Comparison of ENCODE assay signal across 14 cellular contexts in genomic region chrX:70960728-70961127, GRCh38. TPM values are rescaled to one million over a fixed set of nuclear protein-coding genes. Genes with fewer than 3 reads are reported as not detected.
DNase-seq lines count a peak whose midpoint lies in the region; ATAC-seq and TF ChIP-seq lines count a peak whose summit lies in the region.
"Had no signal": no experiment of that assay in that cellular context is flagged by ENCODE, and none has a peak within 500 bp of the region (broad histone marks: within the 10 kb centered on the region; RNA-seq: fewer than 3 reads in every experiment).

No MANE protein-coding gene starts in this region.

- peak; percentile 78 for TF ChIP-seq CTCF in VCaP (conservative IDR thresholded peaks at IDR 0.05)

- CTCF ChIA-PET in activated naive CD4-positive, alpha-beta T cell treated with anti-CD3 and anti-CD28 coated beads for 36 hours (lab: Charles Lee) = interaction anchor here (0.8 to 1.6 kb wide), 3 partner anchors 10 to 205 kb away, joined by 3 read pairs; no protein-coding TSS in a partner anchor
- CTCF ChIA-PET in CD8-positive, alpha-beta memory T cell (lab: Charles Lee) = interaction anchor here (1.1 kb wide), 1 partner anchor 9 kb away, joined by 3 read pairs; no protein-coding TSS in a partner anchor

- no peak overlapping the region for H3K4me3 Mint-ChIP-seq in activated T-helper 17 cell treated with anti-CD3 and anti-CD28 coated beads, Interleukin-2, amount 50 U/mL, for 72 hours
- H3K4me3 Mint-ChIP-seq in activated naive CD4-positive, alpha-beta T cell treated with anti-CD3 and anti-CD28 coated beads for 36 hours = no peak overlapping the region
- H3K4me3 Mint-ChIP-seq in CD8-positive, alpha-beta memory T cell = no peak overlapping the region
- H3K4me3 Mint-ChIP-seq: activated CD8-positive, alpha-beta T cell treated with anti-CD3 and anti-CD28 coated beads for 36 hours; nephron; stimulated activated naive B cell treated with anti-CD40 and anti-IgM and Interleukin-4, amounts not matched to agents 10 μg/mL and 1 μg/mL and 100 μg/mL, for 72 hours; T-cell had no signal

- POLR2A ChIA-PET in CD8-positive, alpha-beta memory T cell (lab: Charles Lee) = no interaction called here

- no peak overlapping the region for H3K4me3 ChIP-seq in Jurkat, Clone E6-1 (ENCODE audit: low read length)
- H3K4me3 ChIP-seq in CD8-positive, alpha-beta memory T cell (ENCODE audit: low read length) = no peak overlapping the region

- no peaks in the 10 kb centered on the region for H3K4me1 ChIP-seq in CD8-positive, alpha-beta memory T cell (ENCODE audit: insufficient read depth, low read length)

- no peak overlapping the region for H3K27ac ChIP-seq in VCaP
- H3K27ac ChIP-seq in CD8-positive, alpha-beta memory T cell (ENCODE audit: low read depth, low read length) = no peak overlapping the region

- DNase-seq in G401 (ENCODE audit: low spot score) (peak; percentile 6), medulla oblongata (ENCODE audit: extremely low spot score) (peak; percentile 5), activated T-cell treated with anti-CD3 and anti-CD28 coated beads for 4 hours (no peak)
- peak; percentile 1 for DNase-seq in Jurkat, Clone E6-1 (ENCODE audit: low read depth, low spot score)
- no peak for DNase-seq in activated naive CD4-positive, alpha-beta T cell treated with anti-CD3 and anti-CD28 coated beads for 36 hours
- DNase-seq in CD8-positive, alpha-beta memory T cell = no peak
- DNase-seq: activated CD8-positive, alpha-beta T cell treated with anti-CD3 and anti-CD28 coated beads for 36 hours; amniotic stem cell; EL; stimulated activated naive B cell treated with anti-CD40 and anti-IgM and Interleukin-4, amounts not matched to agents 10 μg/mL and 1 μg/mL and 100 μg/mL, for 72 hours; T-cell had no signal

- intact Hi-C loops in activated naive CD4-positive, alpha-beta T cell treated with anti-CD3 and anti-CD28 coated beads for 36 hours (cut with micrococcal nuclease) = loop anchor here (5.0 kb wide), 2 partner anchors 193 to 508 kb away; no protein-coding TSS in a partner anchor

- no peak for ATAC-seq in activated T-helper 17 cell treated with anti-CD3 and anti-CD28 coated beads, Interleukin-2, amount 50 U/mL, for 72 hours (replicated peaks)
- ATAC-seq: activated CD8-positive, alpha-beta T cell treated with anti-CD3 and anti-CD28 coated beads for 36 hours; stimulated activated naive B cell treated with anti-CD40 and anti-IgM and Interleukin-4, amounts not matched to agents 10 μg/mL and 1 μg/mL and 100 μg/mL, for 72 hours; T-cell had no signal

- H3K36me3 ChIP-seq in CD8-positive, alpha-beta memory T cell (ENCODE audit: insufficient read depth, low read length) = no peaks in the 10 kb centered on the region

- H3K9me3 ChIP-seq in CD8-positive, alpha-beta memory T cell (ENCODE audit: low read length) = no peaks in the 10 kb centered on the region

- H3K36me3 Mint-ChIP-seq in activated T-helper 17 cell treated with anti-CD3 and anti-CD28 coated beads, Interleukin-2, amount 50 U/mL, for 72 hours (ENCODE audit: low read depth) = no peaks in the 10 kb centered on the region
- H3K36me3 Mint-ChIP-seq in activated naive CD4-positive, alpha-beta T cell treated with anti-CD3 and anti-CD28 coated beads for 36 hours (ENCODE audit: low read depth) = no peaks in the 10 kb centered on the region
- no peaks in the 10 kb centered on the region for H3K36me3 Mint-ChIP-seq in CD8-positive, alpha-beta memory T cell
- H3K36me3 Mint-ChIP-seq: stimulated activated naive B cell treated with anti-CD40 and anti-IgM and Interleukin-4, amounts not matched to agents 10 μg/mL and 1 μg/mL and 100 μg/mL, for 72 hours; T-cell had no signal

- H3K27me3 Mint-ChIP-seq in activated T-helper 17 cell treated with anti-CD3 and anti-CD28 coated beads, Interleukin-2, amount 50 U/mL, for 72 hours = peaks cover 3% of the 10 kb centered on the region
- H3K27me3 Mint-ChIP-seq in activated naive CD4-positive, alpha-beta T cell treated with anti-CD3 and anti-CD28 coated beads for 36 hours (ENCODE audit: low read depth) = peaks cover 5% of the 10 kb centered on the region
- H3K27me3 Mint-ChIP-seq in CD8-positive, alpha-beta memory T cell = peaks cover 12 to 18% of the 10 kb centered on the region in 2 donors

- no peaks in the 10 kb centered on the region for H3K4me1 Mint-ChIP-seq in activated T-helper 17 cell treated with anti-CD3 and anti-CD28 coated beads, Interleukin-2, amount 50 U/mL, for 72 hours
- no peaks in the 10 kb centered on the region for H3K4me1 Mint-ChIP-seq in activated naive CD4-positive, alpha-beta T cell treated with anti-CD3 and anti-CD28 coated beads for 36 hours (ENCODE audit: low read depth)
- no peaks in the 10 kb centered on the region for H3K4me1 Mint-ChIP-seq in CD8-positive, alpha-beta memory T cell
- H3K4me1 Mint-ChIP-seq: nephron; stimulated activated naive B cell treated with anti-CD40 and anti-IgM and Interleukin-4, amounts not matched to agents 10 μg/mL and 1 μg/mL and 100 μg/mL, for 72 hours had no signal

- H3K27ac Mint-ChIP-seq in activated T-helper 17 cell treated with anti-CD3 and anti-CD28 coated beads, Interleukin-2, amount 50 U/mL, for 72 hours = no peak overlapping the region
- no peak overlapping the region for H3K27ac Mint-ChIP-seq in activated naive CD4-positive, alpha-beta T cell treated with anti-CD3 and anti-CD28 coated beads for 36 hours
- no peak overlapping the region for H3K27ac Mint-ChIP-seq in CD8-positive, alpha-beta memory T cell
- H3K27ac Mint-ChIP-seq: activated CD8-positive, alpha-beta T cell treated with anti-CD3 and anti-CD28 coated beads for 36 hours; nephron; stimulated activated naive B cell treated with anti-CD40 and anti-IgM and Interleukin-4, amounts not matched to agents 10 μg/mL and 1 μg/mL and 100 μg/mL, for 72 hours; T-cell had no signal

- in situ Hi-C loops in G401 (cut with HindIII; ENCODE audit: low sequenced_read_pairs) = no loop called here

- no peaks in the 10 kb centered on the region for H3K9me3 Mint-ChIP-seq in activated T-helper 17 cell treated with anti-CD3 and anti-CD28 coated beads, Interleukin-2, amount 50 U/mL, for 72 hours
- H3K9me3 Mint-ChIP-seq in activated naive CD4-positive, alpha-beta T cell treated with anti-CD3 and anti-CD28 coated beads for 36 hours = no peaks in the 10 kb centered on the region
- H3K9me3 Mint-ChIP-seq in CD8-positive, alpha-beta memory T cell = no peaks in the 10 kb centered on the region
- H3K9me3 Mint-ChIP-seq: activated CD8-positive, alpha-beta T cell treated with anti-CD3 and anti-CD28 coated beads for 36 hours; stimulated activated naive B cell treated with anti-CD40 and anti-IgM and Interleukin-4, amounts not matched to agents 10 μg/mL and 1 μg/mL and 100 μg/mL, for 72 hours; T-cell had no signal

- no peaks in the 10 kb centered on the region for H3K27me3 ChIP-seq in CD8-positive, alpha-beta memory T cell (ENCODE audit: insufficient read depth, low read length, poor library complexity, severe bottlenecking)

RNA-seq across cellular contexts. Expression of gene SLC7A3, which starts 29.8 kb away (rescaled TPM):
- not detected in 2 replicates for total RNA-seq in G401 (2014; rRNA removed; shearing (Covaris generic))
- not detected for polyA plus RNA-seq in Jurkat, Clone E6-1 (2012; ENCODE audit: insufficient read depth, insufficient read length)
- not detected for total RNA-seq in activated T-helper 17 cell treated with anti-CD3 and anti-CD28 coated beads, Interleukin-2, amount 50 U/mL, for 72 hours
- under 1 TPM; 0.17 to 0.24 TPM for total RNA-seq in activated naive CD4-positive, alpha-beta T cell treated with anti-CD3 and anti-CD28 coated beads for 36 hours
- under 1 TPM; 0.16 to 0.28 TPM for total RNA-seq in CD8-positive, alpha-beta memory T cell
- 1.5 TPM for polyA plus RNA-seq in CD8-positive, alpha-beta memory T cell

RNA-seq across cellular contexts. Expression of gene TEX11, which starts 52.2 kb away (rescaled TPM):
- not detected in 2 replicates for total RNA-seq in G401 (2014; rRNA removed; shearing (Covaris generic))
- not detected for polyA plus RNA-seq in Jurkat, Clone E6-1 (2012; ENCODE audit: insufficient read depth, insufficient read length)
- total RNA-seq in activated T-helper 17 cell treated with anti-CD3 and anti-CD28 coated beads, Interleukin-2, amount 50 U/mL, for 72 hours = not detected
- total RNA-seq in activated naive CD4-positive, alpha-beta T cell treated with anti-CD3 and anti-CD28 coated beads for 36 hours = not detected
- total RNA-seq in CD8-positive, alpha-beta memory T cell = not detected
- not detected for polyA plus RNA-seq in CD8-positive, alpha-beta memory T cell
- total RNA-seq: activated CD8-positive, alpha-beta T cell treated with anti-CD3 and anti-CD28 coated beads for 36 hours; T-cell had no signal

Comparison
In these comparisons a context has a peak if more than half of its experiments do, and no peak if none do; other contexts are left out.
1. DNase-seq: peak in G401 (single experiment), Jurkat, Clone E6-1 (single experiment) and medulla oblongata (single experiment); none in activated naive CD4-positive, alpha-beta T cell treated with anti-CD3 and anti-CD28 coated beads for 36 hours (single experiment), activated T-cell treated with anti-CD3 and anti-CD28 coated beads for 4 hours (single experiment) and CD8-positive, alpha-beta memory T cell (0 of 5).